ENCODE assay signal across 8 cellular contexts in the genomic region with DNA sequence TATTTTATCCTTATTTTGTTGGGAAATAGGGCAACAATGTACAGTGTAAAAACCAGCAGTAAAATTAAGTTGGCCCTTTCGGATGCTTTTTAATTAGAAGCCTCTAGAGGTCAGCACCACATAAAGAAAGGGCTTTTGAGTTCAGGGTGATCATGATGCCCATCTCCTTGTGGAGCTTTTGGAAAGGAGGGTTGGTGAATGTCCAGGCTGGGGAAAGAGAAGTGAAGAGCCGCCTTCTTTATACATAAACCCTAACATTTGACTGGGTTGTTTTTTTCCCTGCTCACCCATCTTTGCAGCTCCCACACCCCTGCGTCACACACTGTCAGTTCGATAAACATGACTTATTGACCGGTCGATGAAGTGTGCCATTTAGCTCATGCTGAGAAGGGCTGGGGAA. TPM values are rescaled to one million over a fixed set of nuclear protein-coding genes. Genes with fewer than 3 reads are reported as not detected.
A peak's percentile ranks its signal among the peaks of the same experiment; 100 is the strongest.
DNase-seq lines count a peak whose midpoint lies in the region; ATAC-seq, FAIRE-seq and TF ChIP-seq lines count a peak whose summit lies in the region.

No MANE protein-coding gene starts in this region.

- no peak overlapping the region for H3K4me3 ChIP-seq in esophagus squamous epithelium
- no peak overlapping the region for H3K4me3 ChIP-seq in neural cell (ENCODE audit: low read length)

- TF ChIP-seq CTCF in esophagus squamous epithelium (IDR thresholded peaks at IDR 0.05) (peak; percentile 33 to 77 (median 56)), neural cell (IDR thresholded peaks at IDR 0.05; ENCODE audit: poor library complexity, severe bottlenecking) (peak; percentile 78)

- H3K36me3 ChIP-seq in esophagus squamous epithelium (peaks cover 0 to 10% (median 0%) of the 10 kb centered on the region in 3 donors), neural cell (ENCODE audit: insufficient read depth, low read length) (no peaks in the 10 kb centered on the region)

- no peaks in the 10 kb centered on the region for H3K79me2 ChIP-seq in neural cell (replicated peaks; ENCODE audit: insufficient read depth, low read length)

- DNase-seq in ACHN: peak; percentile 76
- no peak for DNase-seq in GM12891 (ENCODE audit: insufficient read length, low spot score)
- DNase-seq in NCI-H1092 treated with DMSO at 0.1 percent for 48 hours (lab: John Stamatoyannopoulos, UW): peak; percentile 84
- DNase-seq in SKM-1 (lab: John Stamatoyannopoulos, UW; ENCODE audit: unreplicated experiment): peak; percentile 20
- DNase-seq in esophagus squamous epithelium (lab: John Stamatoyannopoulos, UW): no peak
- no peak for DNase-seq in foreskin melanocyte

- WGBS in esophagus squamous epithelium, 2 donors: 58 to 63% methylated on average over 5 to 6 of the region's 6 CpGs

- H3K4me2 ChIP-seq in neural cell (ENCODE audit: low read length): no peak overlapping the region

- H3K9ac ChIP-seq in neural cell (ENCODE audit: low read length): no peak overlapping the region

- no peak for TF ChIP-seq EP300 in neural cell (conservative IDR thresholded peaks at IDR 0.05; ENCODE audit: poor library complexity, severe bottlenecking)

- no peaks in the 10 kb centered on the region for H3K27me3 ChIP-seq in esophagus squamous epithelium
- no peaks in the 10 kb centered on the region for H3K27me3 ChIP-seq in neural cell (ENCODE audit: insufficient read depth, low read depth, low read length)

- peak; percentile 28 for FAIRE-seq in GM12891 (lab: Jason Lieb, UNC)

- no peaks in the 10 kb centered on the region for H3F3A ChIP-seq in neural cell (ENCODE audit: insufficient read depth, low read length, poor library complexity, severe bottlenecking)

- no peaks in the 10 kb centered on the region for H3K9me2 ChIP-seq in neural cell (ENCODE audit: insufficient read depth, low read length)

- intact Hi-C loops in esophagus squamous epithelium (cut with DNase I): loop anchor here (10.0 kb wide), 1 partner anchor 400 kb away; no protein-coding TSS in a partner anchor

- TF ChIP-seq POLR2A in GM12891 (IDR thresholded peaks at IDR 0.05; ENCODE audit: low read depth, low read length) (no peak), esophagus squamous epithelium (IDR thresholded peaks at IDR 0.05) (no peak)

- no peaks in the 10 kb centered on the region for H4K20me1 ChIP-seq in neural cell (ENCODE audit: insufficient read depth)

- in situ Hi-C loops in ACHN (cut with HindIII; ENCODE audit: low pct_ligation_motif_present, low pct_unique_long_range_greater_than_20kb, low sequenced_read_pairs): no loop called here

- no peak for ATAC-seq in HG03045 (IDR thresholded peaks at IDR 0.05; ENCODE audit: unreplicated experiment)

- TF ChIP-seq RAD21 in neural cell (conservative IDR thresholded peaks at IDR 0.05): peak; percentile 84

- no peak overlapping the region for H2AFZ ChIP-seq in neural cell (ENCODE audit: low read depth, low read length)

- H3K27ac ChIP-seq in esophagus squamous epithelium (peak overlapping the region in 2 of 4 donors; percentile 65 to 73), neural cell (ENCODE audit: low read length) (peak overlapping the region; percentile 11)

- H3K9me3 ChIP-seq in esophagus squamous epithelium (no peaks in the 10 kb centered on the region), neural cell (ENCODE audit: low read length) (no peaks in the 10 kb centered on the region)

- peaks cover 15 to 81% (median 40%) of the 10 kb centered on the region in 3 donors for H3K4me1 ChIP-seq in esophagus squamous epithelium

TF ChIP-seq in GM12891, 5 proteins besides CTCF, POLR2A, EP300 and RAD21:
- no peak for TF ChIP-seq PAX5 (IDR thresholded peaks at IDR 0.05; ENCODE audit: insufficient read depth, low read length, severe bottlenecking)
- TF ChIP-seq SPI1 (IDR thresholded peaks at IDR 0.05; ENCODE audit: low read depth, low read length): no peak
- no peak for TF ChIP-seq TAF1 (IDR thresholded peaks at IDR 0.05; ENCODE audit: low read depth, low read length)
- no peak for TF ChIP-seq POU2F2 (IDR thresholded peaks at IDR 0.05; ENCODE audit: low read depth, low read length)
- TF ChIP-seq POLR2AphosphoS5 (IDR thresholded peaks at IDR 0.05; ENCODE audit: low read depth, low read length): no peak
TF ChIP-seq in GM12891: peak in this region for 0.

TF ChIP-seq in neural cell, 6 proteins besides CTCF, POLR2A, EP300 and RAD21:
- TF ChIP-seq SMC3 (conservative IDR thresholded peaks at IDR 0.05; ENCODE audit: poor library complexity) (peak; percentile 80), TAF1 (IDR thresholded peaks at IDR 0.05; ENCODE audit: low read depth) (no peak)
TF ChIP-seq in neural cell: peak in this region for 1.

RNA-seq across cellular contexts. Expression of gene MTURN, which starts 29.8 kb away (rescaled TPM):
- 1.1 TPM for polyA plus RNA-seq in GM12891 (2012; ENCODE audit: low read depth, missing spikeins)
- 10 to 100 TPM; 10.4 to 88.9 (median 18.6) TPM for total RNA-seq in esophagus squamous epithelium
- polyA plus RNA-seq in neural cell: 70.3 and 75.5 TPM in 2 replicates
- polyA minus RNA-seq in neural cell: 211 and 242 TPM in 2 replicates

Comparison
In these comparisons a context has a peak if more than half of its experiments do, and no peak if none do; other contexts are left out.
1. DNase-seq: peak in ACHN (single experiment), NCI-H1092 treated with DMSO at 0.1 percent for 48 hours (single experiment) and SKM-1 (single experiment); none in GM12891 (single experiment), esophagus squamous epithelium (single experiment) and foreskin melanocyte (single experiment).